1 cellular context compared by ENCODE assay signal in the genomic region with DNA sequence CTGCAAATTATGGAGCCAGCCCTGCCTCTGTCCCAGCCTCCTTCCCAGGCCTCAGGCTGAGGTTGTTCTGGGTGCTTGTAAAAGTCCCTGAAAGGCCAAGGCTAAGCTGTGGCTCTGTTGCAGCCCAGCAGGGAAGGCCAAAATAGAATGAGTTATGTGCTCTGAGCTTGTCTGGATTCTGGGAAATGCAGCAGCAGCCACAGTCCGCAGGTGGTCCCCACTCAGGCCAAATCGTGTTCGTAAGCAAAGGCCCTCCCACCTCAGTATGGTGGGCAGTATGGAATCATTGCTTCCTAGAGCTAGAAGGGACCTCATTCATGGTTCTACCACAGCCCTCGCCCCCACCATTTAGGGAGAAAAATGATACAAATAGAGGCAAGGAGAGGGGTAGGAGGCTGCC.
TF ChIP-seq lines count a peak whose summit lies in the region.

No MANE protein-coding gene starts in this region.

TF ChIP-seq in WTC11, 78 proteins besides CTCF, POLR2A, EP300 and RAD21 (continued from another document):
- TF ChIP-seq, protein P1, sequence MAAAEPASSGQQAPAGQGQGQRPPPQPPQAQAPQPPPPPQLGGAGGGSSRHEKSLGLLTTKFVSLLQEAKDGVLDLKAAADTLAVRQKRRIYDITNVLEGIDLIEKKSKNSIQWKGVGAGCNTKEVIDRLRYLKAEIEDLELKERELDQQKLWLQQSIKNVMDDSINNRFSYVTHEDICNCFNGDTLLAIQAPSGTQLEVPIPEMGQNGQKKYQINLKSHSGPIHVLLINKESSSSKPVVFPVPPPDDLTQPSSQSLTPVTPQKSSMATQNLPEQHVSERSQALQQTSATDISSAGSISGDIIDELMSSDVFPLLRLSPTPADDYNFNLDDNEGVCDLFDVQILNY (CRISPR knock-in tag; IDR thresholded peaks at IDR 0.05) = no peak
- TF ChIP-seq OVOL2 (CRISPR knock-in tag; IDR thresholded peaks at IDR 0.05; ENCODE audit: borderline replicate concordance) = no peak
- no peak for TF ChIP-seq GRHL2 (CRISPR knock-in tag; IDR thresholded peaks at IDR 0.05; ENCODE audit: insufficient replicate concordance, severe bottlenecking)
- no peak for TF ChIP-seq TCF7 (CRISPR knock-in tag; IDR thresholded peaks at IDR 0.05; ENCODE audit: low read depth)
- TF ChIP-seq NFYB (CRISPR knock-in tag; conservative IDR thresholded peaks at IDR 0.05; ENCODE audit: low read depth) = no peak
- TF ChIP-seq ZNF121 (CRISPR knock-in tag; IDR thresholded peaks at IDR 0.05) = no peak
- TF ChIP-seq, protein P2, sequence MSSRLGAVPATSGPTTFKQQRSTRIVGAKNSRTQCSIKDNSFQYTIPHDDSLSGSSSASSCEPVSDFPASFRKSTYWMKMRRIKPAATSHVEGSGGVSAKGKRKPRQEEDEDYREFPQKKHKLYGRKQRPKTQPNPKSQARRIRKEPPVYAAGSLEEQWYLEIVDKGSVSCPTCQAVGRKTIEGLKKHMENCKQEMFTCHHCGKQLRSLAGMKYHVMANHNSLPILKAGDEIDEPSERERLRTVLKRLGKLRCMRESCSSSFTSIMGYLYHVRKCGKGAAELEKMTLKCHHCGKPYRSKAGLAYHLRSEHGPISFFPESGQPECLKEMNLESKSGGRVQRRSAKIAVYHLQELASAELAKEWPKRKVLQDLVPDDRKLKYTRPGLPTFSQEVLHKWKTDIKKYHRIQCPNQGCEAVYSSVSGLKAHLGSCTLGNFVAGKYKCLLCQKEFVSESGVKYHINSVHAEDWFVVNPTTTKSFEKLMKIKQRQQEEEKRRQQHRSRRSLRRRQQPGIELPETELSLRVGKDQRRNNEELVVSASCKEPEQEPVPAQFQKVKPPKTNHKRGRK (CRISPR knock-in tag; IDR thresholded peaks at IDR 0.05; ENCODE audit: borderline replicate concordance) = no peak
- no peak for TF ChIP-seq ETV6 (CRISPR knock-in tag; IDR thresholded peaks at IDR 0.05)
- TF ChIP-seq, protein P3, sequence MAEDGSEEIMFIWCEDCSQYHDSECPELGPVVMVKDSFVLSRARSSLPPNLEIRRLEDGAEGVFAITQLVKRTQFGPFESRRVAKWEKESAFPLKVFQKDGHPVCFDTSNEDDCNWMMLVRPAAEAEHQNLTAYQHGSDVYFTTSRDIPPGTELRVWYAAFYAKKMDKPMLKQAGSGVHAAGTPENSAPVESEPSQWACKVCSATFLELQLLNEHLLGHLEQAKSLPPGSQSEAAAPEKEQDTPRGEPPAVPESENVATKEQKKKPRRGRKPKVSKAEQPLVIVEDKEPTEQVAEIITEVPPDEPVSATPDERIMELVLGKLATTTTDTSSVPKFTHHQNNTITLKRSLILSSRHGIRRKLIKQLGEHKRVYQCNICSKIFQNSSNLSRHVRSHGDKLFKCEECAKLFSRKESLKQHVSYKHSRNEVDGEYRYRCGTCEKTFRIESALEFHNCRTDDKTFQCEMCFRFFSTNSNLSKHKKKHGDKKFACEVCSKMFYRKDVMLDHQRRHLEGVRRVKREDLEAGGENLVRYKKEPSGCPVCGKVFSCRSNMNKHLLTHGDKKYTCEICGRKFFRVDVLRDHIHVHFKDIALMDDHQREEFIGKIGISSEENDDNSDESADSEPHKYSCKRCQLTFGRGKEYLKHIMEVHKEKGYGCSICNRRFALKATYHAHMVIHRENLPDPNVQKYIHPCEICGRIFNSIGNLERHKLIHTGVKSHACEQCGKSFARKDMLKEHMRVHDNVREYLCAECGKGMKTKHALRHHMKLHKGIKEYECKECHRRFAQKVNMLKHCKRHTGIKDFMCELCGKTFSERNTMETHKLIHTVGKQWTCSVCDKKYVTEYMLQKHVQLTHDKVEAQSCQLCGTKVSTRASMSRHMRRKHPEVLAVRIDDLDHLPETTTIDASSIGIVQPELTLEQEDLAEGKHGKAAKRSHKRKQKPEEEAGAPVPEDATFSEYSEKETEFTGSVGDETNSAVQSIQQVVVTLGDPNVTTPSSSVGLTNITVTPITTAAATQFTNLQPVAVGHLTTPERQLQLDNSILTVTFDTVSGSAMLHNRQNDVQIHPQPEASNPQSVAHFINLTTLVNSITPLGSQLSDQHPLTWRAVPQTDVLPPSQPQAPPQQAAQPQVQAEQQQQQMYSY (CRISPR knock-in tag; IDR thresholded peaks at IDR 0.05) = no peak
- no peak for TF ChIP-seq ELF4 (CRISPR knock-in tag; IDR thresholded peaks at IDR 0.05; ENCODE audit: low read depth)
- TF ChIP-seq JUN (CRISPR knock-in tag; IDR thresholded peaks at IDR 0.05) = no peak
- TF ChIP-seq NR1H2 (CRISPR knock-in tag; IDR thresholded peaks at IDR 0.05) = no peak
TF ChIP-seq in WTC11: peak in this region for 0.
